19 cellular contexts compared by ENCODE assay signal in the genomic region with DNA sequence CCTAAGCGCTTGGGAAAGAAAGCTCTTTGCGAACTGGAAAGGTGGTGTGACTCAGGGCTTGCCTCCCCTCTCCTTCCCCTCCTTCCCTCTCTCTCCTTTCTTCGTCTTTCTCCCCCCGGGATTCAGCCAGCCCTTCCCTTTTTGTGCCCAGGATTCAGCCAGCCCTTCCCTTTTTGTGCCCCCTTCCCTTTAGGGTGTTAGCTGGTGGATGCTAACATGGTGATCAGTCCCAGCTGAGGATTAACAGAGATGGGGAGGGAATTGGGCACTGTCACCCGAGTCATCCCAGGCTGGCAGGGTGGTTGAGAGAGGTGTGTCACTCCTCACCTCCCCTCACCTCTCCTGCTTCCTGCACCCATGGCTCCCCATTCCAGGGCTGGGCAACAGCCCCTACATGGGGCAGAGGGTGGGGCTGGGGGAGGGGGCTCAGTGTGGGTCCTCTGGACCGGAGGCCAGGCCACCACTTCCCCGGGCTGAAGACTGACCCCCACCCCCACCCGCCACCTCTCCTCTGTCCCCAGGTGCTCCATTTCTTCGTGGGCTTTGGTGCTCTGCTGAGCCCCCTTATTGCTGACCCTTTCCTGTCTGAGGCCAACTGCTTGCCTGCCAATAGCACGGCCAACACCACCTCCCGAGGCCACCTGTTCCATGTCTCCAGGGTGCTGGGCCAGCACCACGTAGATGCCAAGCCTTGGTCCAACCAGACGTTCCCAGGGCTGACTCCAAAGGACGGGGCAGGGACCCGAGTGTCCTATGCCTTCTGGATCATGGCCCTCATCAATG.
"Had no signal": no experiment of that assay in that cellular context is flagged by ENCODE, and none has a peak within 500 bp of the region (broad histone marks: within the 10 kb centered on the region; RNA-seq: fewer than 3 reads in every experiment).

No MANE protein-coding gene starts in this region.

- H3K9me3 Mint-ChIP-seq: activated naive CD4-positive, alpha-beta T cell treated with anti-CD3 and anti-CD28 coated beads, Interleukin-2, amount 50 U/mL, for 72 hours; central memory CD8-positive, alpha-beta T cell; immature natural killer cell; nephron; stimulated activated naive CD8-positive, alpha-beta T cell treated with anti-CD3 and anti-CD28 coated beads, Interleukin-15, Interleukin-2, amounts not matched to agents 100 ng/mL and 50 ng/mL, for 24 hours; T-cell had no signal

- H3K36me3 ChIP-seq: pancreas, thoracic aorta, vagina had no signal

- H3K36me3 Mint-ChIP-seq: activated naive CD4-positive, alpha-beta T cell treated with anti-CD3 and anti-CD28 coated beads, Interleukin-2, amount 50 U/mL, for 72 hours; immature natural killer cell; T-cell had no signal

- H3K27ac Mint-ChIP-seq: immature natural killer cell; nephron; stimulated activated naive CD8-positive, alpha-beta T cell treated with anti-CD3 and anti-CD28 coated beads, Interleukin-15, Interleukin-2, amounts not matched to agents 100 ng/mL and 50 ng/mL, for 24 hours; T-cell had no signal

- DNase-seq: activated CD4-positive, alpha-beta T cell treated with anti-CD3 and anti-CD28 coated beads, Interleukin-2, amount 50 U/mL, for 1 hour; activated T-cell treated with anti-CD3 and anti-CD28 coated beads, Interleukin-2, amount 50 U/mL, for 1 hour; amniotic stem cell; dorsolateral prefrontal cortex; immature natural killer cell; left colon; stimulated activated CD4-positive, alpha-beta T cell treated with anti-CD3 and anti-CD28 coated beads, Interleukin-4, amount 100 ng/mL, for 1 hour; stimulated activated CD8-positive, alpha-beta memory T cell treated with anti-CD3 and anti-CD28 coated beads, Interleukin-4, amount 100 ng/mL, for 48 hours; T-cell; T1000 had no signal

- H3K4me3 Mint-ChIP-seq: central memory CD8-positive, alpha-beta T cell; immature natural killer cell; nephron; stimulated activated naive CD8-positive, alpha-beta T cell treated with anti-CD3 and anti-CD28 coated beads, Interleukin-15, Interleukin-2, amounts not matched to agents 100 ng/mL and 50 ng/mL, for 24 hours; T-cell had no signal

- H3K4me3 ChIP-seq: body of pancreas, dorsolateral prefrontal cortex, pancreas, thoracic aorta, vagina had no signal

- FAIRE-seq: pancreas had no signal

- H3K27me3 Mint-ChIP-seq: stimulated activated naive CD8-positive, alpha-beta T cell treated with anti-CD3 and anti-CD28 coated beads, Interleukin-15, Interleukin-2, amounts not matched to agents 100 ng/mL and 50 ng/mL, for 24 hours had no signal

- H3K9me3 ChIP-seq: body of pancreas, pancreas, thoracic aorta, vagina had no signal

- H3K27ac ChIP-seq: body of pancreas, pancreas, thoracic aorta, vagina had no signal

- ATAC-seq: activated naive CD4-positive, alpha-beta T cell treated with anti-CD3 and anti-CD28 coated beads, Interleukin-2, amount 50 U/mL, for 72 hours; body of pancreas; esophagus mucosa; left colon; pancreas; T-cell had no signal

- H3K4me1 Mint-ChIP-seq: central memory CD8-positive, alpha-beta T cell had no signal

- H3K27me3 ChIP-seq: body of pancreas, dorsolateral prefrontal cortex, pancreas, vagina had no signal
